Comparison of ENCODE assay signal across 8 cellular contexts in genomic region chr19:57321164-57321563, GRCh38. TPM values are rescaled to one million over a fixed set of nuclear protein-coding genes. Genes with fewer than 3 reads are reported as not detected.
A peak's percentile ranks its signal among the peaks of the same experiment; 100 is the strongest.
DNase-seq lines count a peak whose midpoint lies in the region; ATAC-seq and TF ChIP-seq lines count a peak whose summit lies in the region.

No MANE protein-coding gene starts in this region.

- CTCF ChIA-PET in HEK293T (lab: Yijun Ruan, JAX): no interaction called here

- H4K20me1 ChIP-seq in SU-DHL-6 (ENCODE audit: low read depth, low read length): no peaks in the 10 kb centered on the region

- DNase-seq in HEK293T (ENCODE audit: extremely low spot score) (no peak), fibroblast of villous mesenchyme (ENCODE audit: low read depth) (no peak), sciatic nerve (ENCODE audit: low spot score) (no peak), epidermal melanocyte (ENCODE audit: insufficient read length, low spot score) (no peak)

- peaks cover 17 to 25% (median 22%) of the 10 kb centered on the region in 3 donors for H3K4me1 ChIP-seq in skeletal muscle tissue (ENCODE audit: control insufficient read depth in 3 of 3, insufficient read depth in 3 of 3, low read length in 3 of 3)

- no peaks in the 10 kb centered on the region for H3F3A ChIP-seq in SU-DHL-6 (ENCODE audit: insufficient read depth)

- no peaks in the 10 kb centered on the region for H3K27me3 ChIP-seq in SU-DHL-6 (ENCODE audit: low read length)
- H3K27me3 ChIP-seq in skeletal muscle tissue (ENCODE audit: control insufficient read depth in 3 of 3, insufficient read depth in 3 of 3, low read length in 3 of 3): no peaks in the 10 kb centered on the region

- ATAC-seq in sciatic nerve: no peak
- ATAC-seq in HG02623 (IDR thresholded peaks at IDR 0.05; ENCODE audit: unreplicated experiment): no peak
- no peak for ATAC-seq in HG02884 (IDR thresholded peaks at IDR 0.05; ENCODE audit: unreplicated experiment)

- POLR2A ChIA-PET in HEK293T (lab: Yijun Ruan, JAX): interaction anchor here (1.2 kb wide), 1 partner anchor 14 kb away, joined by 4 read pairs; no protein-coding TSS in a partner anchor

- H2AFZ ChIP-seq in SU-DHL-6 (ENCODE audit: low read depth, low read length, severe bottlenecking): no peak overlapping the region

- peaks cover 13% of the 10 kb centered on the region; the same call in 1 of the 2 replicates for H3K36me3 ChIP-seq in SU-DHL-6 (ENCODE audit: low read length)
- peaks cover 26 to 27% (median 26%) of the 10 kb centered on the region in 3 donors for H3K36me3 ChIP-seq in skeletal muscle tissue (ENCODE audit: control insufficient read depth in 3 of 3, insufficient read depth in 3 of 3, low read length in 3 of 3)

- TF ChIP-seq CTCF in SU-DHL-6 (IDR thresholded peaks at IDR 0.05; ENCODE audit: insufficient read depth, low read length, poor library complexity, severe bottlenecking): no peak
- no peak for TF ChIP-seq CTCF in fibroblast of villous mesenchyme (IDR thresholded peaks at IDR 0.05; ENCODE audit: insufficient read depth, low read depth, low read length)

- no peaks in the 10 kb centered on the region for H3K9me2 ChIP-seq in SU-DHL-6 (replicated peaks; ENCODE audit: insufficient read depth, low read length)

- peak overlapping the region; percentile 98 for H3K9ac ChIP-seq in SU-DHL-6 (ENCODE audit: low read length)
- H3K9ac ChIP-seq in skeletal muscle tissue (ENCODE audit: low read depth in 1 of 3, low read length in 3 of 3): peak overlapping the region; percentile 95 to 98 (median 96)

- intact Hi-C loops in sciatic nerve (cut with DNase I): no loop called here

- H3K27ac ChIP-seq in SU-DHL-6 (ENCODE audit: low read depth, low read length) (no peak overlapping the region), skeletal muscle tissue (ENCODE audit: low read depth, low read length) (peak overlapping the region; percentile 91)

- H3K9me3 ChIP-seq in SU-DHL-6 (ENCODE audit: insufficient read depth, low read length) (no peaks in the 10 kb centered on the region), skeletal muscle tissue (ENCODE audit: control insufficient read depth in 3 of 3, low read length in 3 of 3) (peaks cover 0 to 2% (median 0%) of the 10 kb centered on the region in 3 donors)

- peak overlapping the region; percentile 94 for H3K4me3 ChIP-seq in SU-DHL-6 (ENCODE audit: insufficient read depth, low read length, poor library complexity, severe bottlenecking)
- peak overlapping the region; percentile 90 for H3K4me3 ChIP-seq in fibroblast of villous mesenchyme (ENCODE audit: low read depth, low read length)
- H3K4me3 ChIP-seq in skeletal muscle tissue (ENCODE audit: low read length in 3 of 3): peak overlapping the region; percentile 84 to 91 (median 88)

- H3K79me2 ChIP-seq in SU-DHL-6 (ENCODE audit: insufficient read depth, low read length): peaks cover 36% of the 10 kb centered on the region

- peak overlapping the region; percentile 77 for H3K4me2 ChIP-seq in SU-DHL-6 (ENCODE audit: low read depth, low read length, poor library complexity, severe bottlenecking)

TF ChIP-seq in HEK293T, 16 proteins besides CTCF, POLR2A, EP300 and RAD21:
- TF ChIP-seq TARDBP (IDR thresholded peaks at IDR 0.05) (no peak), PKNOX1 (IDR thresholded peaks at IDR 0.05) (0 out of 2 replicates have a peak, but pooled peaks have one; percentile 11)

RNA-seq across cellular contexts. Expression of gene ZNF543, which starts 0.9 kb away (rescaled TPM):
- total RNA-seq in fibroblast of villous mesenchyme (9.7 and 10.4 TPM in 2 replicates), skeletal muscle tissue (18.8 TPM), sciatic nerve (7.0 TPM)

RNA-seq across cellular contexts. Expression of gene ZNF304, which starts 29.9 kb away (rescaled TPM):
- total RNA-seq in fibroblast of villous mesenchyme: 9.0 and 11.2 TPM in 2 replicates
- total RNA-seq in skeletal muscle tissue: 16.2 TPM
- 9.2 TPM for total RNA-seq in sciatic nerve

RNA-seq across cellular contexts. Expression of gene ZNF460, which starts 40.9 kb away (rescaled TPM):
- total RNA-seq in fibroblast of villous mesenchyme (86.0 and 91.1 TPM in 2 replicates), skeletal muscle tissue (101 TPM), sciatic nerve (80.5 TPM)

RNA-seq across cellular contexts. Expression of gene TRAPPC2B, which starts 42.2 kb away (rescaled TPM):
- total RNA-seq in fibroblast of villous mesenchyme: 8.4 and 11.7 TPM in 2 replicates
- 25.1 TPM for total RNA-seq in skeletal muscle tissue
- 6.0 TPM for total RNA-seq in sciatic nerve

RNA-seq across cellular contexts. Expression of gene ZNF547, which starts 42.2 kb away (rescaled TPM):
- total RNA-seq in fibroblast of villous mesenchyme: 1.9 and 6.0 TPM in 2 replicates
- 3.1 TPM for total RNA-seq in skeletal muscle tissue
- 4.0 TPM for total RNA-seq in sciatic nerve
